Comparison of ENCODE assay signal across 40 cellular contexts in genomic region chr16:85058909-85059308, GRCh38. TPM values are rescaled to one million over a fixed set of nuclear protein-coding genes. Genes with fewer than 3 reads are reported as not detected.
"Had no signal": no experiment of that assay in that cellular context is flagged by ENCODE, and none has a peak within 500 bp of the region (broad histone marks: within the 10 kb centered on the region; RNA-seq: fewer than 3 reads in every experiment).

No MANE protein-coding gene starts in this region.

- H3K36me3 ChIP-seq: brain microvascular endothelial cell, colonic mucosa, esophagus squamous epithelium had no signal

- H3K9me3 Mint-ChIP-seq: activated CD4-positive, alpha-beta memory T cell treated with anti-CD3 and anti-CD28 coated beads for 36 hours; activated CD4-positive, alpha-beta T cell treated with anti-CD3 and anti-CD28 coated beads, Interleukin-2, amount 10 ng/mL, durations not matched to agents 24 days and 14 days; activated naive CD4-positive, alpha-beta T cell treated with anti-CD3 and anti-CD28 coated beads for 36 hours; activated naive CD4-positive, alpha-beta T cell treated with anti-CD3 and anti-CD28 coated beads, Interleukin-2, amount 50 U/mL, for 24 hours; activated naive CD8-positive, alpha-beta T cell treated with anti-CD3 and anti-CD28 coated beads, Interleukin-2, amount 10 ng/mL, durations not matched to agents 7 days and 5 days; activated T-helper 1 cell treated with anti-CD3 and anti-CD28 coated beads, Interleukin-12 subunit alpha, Interleukin-12 subunit beta, Interleukin-2, Interleukin-4 antibody, amounts not matched to agents 30 ng/mL and 10 ng/mL and 1 ng/mL, durations not matched to agents 14 hours and 24 hours and 36 hours; activated T-helper 2 cell treated with anti-CD3 and anti-CD28 coated beads, Interferon-gamma antibody, Interleukin-2, Interleukin-4, amounts not matched to agents 10 μg/mL and 5 μg/mL and 100 μg/mL, durations not matched to agents 14 hours and 24 hours and 36 hours had no signal

- FAIRE-seq: astrocyte, bronchial epithelial cell, endometrium, endothelial cell of umbilical vein had no signal

- DNase-seq: activated CD4-positive, alpha-beta memory T cell treated with anti-CD3 and anti-CD28 coated beads for 36 hours; activated CD4-positive, alpha-beta T cell treated with anti-CD3 and anti-CD28 coated beads for 36 hours; activated CD4-positive, alpha-beta T cell treated with anti-CD3 and anti-CD28 coated beads, Interleukin-2, amount 10 ng/mL, durations not matched to agents 24 days and 14 days; activated CD4-positive, CD25-positive, alpha-beta regulatory T cell; activated CD4-positive, CD25-positive, alpha-beta regulatory T cell treated with anti-CD3 and anti-CD28 coated beads, Interleukin-2, amount 50 U/mL, for 72 hours; activated CD8-positive, alpha-beta memory T cell treated with anti-CD3 and anti-CD28 coated beads, Interleukin-2, amount 10 ng/mL, durations not matched to agents 7 days and 5 days; activated CD8-positive, alpha-beta memory T cell treated with anti-CD3 and anti-CD28 coated beads, Interleukin-2, amount 50 U/mL, for 4 hours; activated CD8-positive, alpha-beta T cell treated with anti-CD3 and anti-CD28 coated beads, Interleukin-2, amount 10 ng/mL, durations not matched to agents 7 days and 5 days; activated effector memory CD4-positive, alpha-beta T cell treated with anti-CD3 and anti-CD28 coated beads, Interleukin-2, amount 50 U/mL, for 16 hours; activated naive CD4-positive, alpha-beta T cell treated with anti-CD3 and anti-CD28 coated beads for 36 hours; activated naive CD8-positive, alpha-beta T cell treated with anti-CD3 and anti-CD28 coated beads, Interleukin-2, amount 10 ng/mL, durations not matched to agents 7 days and 5 days; activated T-cell treated with anti-CD3 and anti-CD28 coated beads, Interleukin-2, amount 50 U/mL, for 1 hour; activated T-cell treated with anti-CD3 and anti-CD28 coated beads, Interleukin-2, amount 50 U/mL, for 48 hours; amniotic stem cell; anterior cingulate cortex; brain microvascular endothelial cell; central memory CD4-positive, alpha-beta T cell; cerebellar nuclear complex; colonic mucosa; effector CD8-positive, alpha-beta T cell; esophagus squamous epithelium; foreskin melanocyte; heart right ventricle; T-helper 2 cell had no signal

- H3K9me3 ChIP-seq: colonic mucosa, esophagus squamous epithelium, gastroesophageal sphincter, heart right ventricle had no signal

- H3K27me3 Mint-ChIP-seq: activated CD4-positive, alpha-beta memory T cell treated with anti-CD3 and anti-CD28 coated beads for 36 hours; activated CD4-positive, alpha-beta T cell treated with anti-CD3 and anti-CD28 coated beads for 36 hours; activated CD4-positive, alpha-beta T cell treated with anti-CD3 and anti-CD28 coated beads, Interleukin-2, amount 10 ng/mL, durations not matched to agents 24 days and 14 days; activated CD8-positive, alpha-beta memory T cell treated with anti-CD3 and anti-CD28 coated beads, Interleukin-2, amount 10 ng/mL, durations not matched to agents 7 days and 5 days; activated naive CD4-positive, alpha-beta T cell treated with anti-CD3 and anti-CD28 coated beads, Interleukin-2, amount 50 U/mL, for 24 hours; activated naive CD8-positive, alpha-beta T cell treated with anti-CD3 and anti-CD28 coated beads, Interleukin-2, amount 10 ng/mL, durations not matched to agents 7 days and 5 days had no signal

- H3K4me3 ChIP-seq: colonic mucosa, esophagus squamous epithelium, gastroesophageal sphincter, heart right ventricle had no signal

- H3K27ac Mint-ChIP-seq: activated CD4-positive, alpha-beta memory T cell treated with anti-CD3 and anti-CD28 coated beads for 36 hours; activated CD4-positive, alpha-beta T cell treated with anti-CD3 and anti-CD28 coated beads for 36 hours; activated CD4-positive, alpha-beta T cell treated with anti-CD3 and anti-CD28 coated beads, Interleukin-2, amount 10 ng/mL, durations not matched to agents 24 days and 14 days; activated CD8-positive, alpha-beta memory T cell treated with anti-CD3 and anti-CD28 coated beads, Interleukin-2, amount 10 ng/mL, durations not matched to agents 7 days and 5 days; activated CD8-positive, alpha-beta T cell treated with anti-CD3 and anti-CD28 coated beads, Interleukin-2, amount 10 ng/mL, durations not matched to agents 7 days and 5 days; activated naive CD4-positive, alpha-beta T cell treated with anti-CD3 and anti-CD28 coated beads for 36 hours; activated naive CD4-positive, alpha-beta T cell treated with anti-CD3 and anti-CD28 coated beads, Interleukin-2, amount 50 U/mL, for 24 hours; activated naive CD8-positive, alpha-beta T cell treated with anti-CD3 and anti-CD28 coated beads, Interleukin-2, amount 10 ng/mL, durations not matched to agents 7 days and 5 days; activated T-helper 1 cell treated with anti-CD3 and anti-CD28 coated beads, Interleukin-12 subunit alpha, Interleukin-12 subunit beta, Interleukin-2, Interleukin-4 antibody, amounts not matched to agents 30 ng/mL and 10 ng/mL and 1 ng/mL, durations not matched to agents 14 hours and 24 hours and 36 hours; activated T-helper 2 cell treated with anti-CD3 and anti-CD28 coated beads, Interferon-gamma antibody, Interleukin-2, Interleukin-4, amounts not matched to agents 10 μg/mL and 5 μg/mL and 100 μg/mL, durations not matched to agents 14 hours and 24 hours and 36 hours had no signal

- H3K4me3 Mint-ChIP-seq: activated CD4-positive, alpha-beta memory T cell treated with anti-CD3 and anti-CD28 coated beads for 36 hours; activated CD4-positive, alpha-beta T cell treated with anti-CD3 and anti-CD28 coated beads for 36 hours; activated CD4-positive, alpha-beta T cell treated with anti-CD3 and anti-CD28 coated beads, Interleukin-2, amount 10 ng/mL, durations not matched to agents 24 days and 14 days; activated CD8-positive, alpha-beta memory T cell treated with anti-CD3 and anti-CD28 coated beads, Interleukin-2, amount 10 ng/mL, durations not matched to agents 7 days and 5 days; activated CD8-positive, alpha-beta T cell treated with anti-CD3 and anti-CD28 coated beads, Interleukin-2, amount 10 ng/mL, durations not matched to agents 7 days and 5 days; activated naive CD4-positive, alpha-beta T cell treated with anti-CD3 and anti-CD28 coated beads for 36 hours; activated naive CD4-positive, alpha-beta T cell treated with anti-CD3 and anti-CD28 coated beads, Interleukin-2, amount 50 U/mL, for 24 hours; activated naive CD8-positive, alpha-beta T cell treated with anti-CD3 and anti-CD28 coated beads, Interleukin-2, amount 10 ng/mL, durations not matched to agents 7 days and 5 days; activated T-helper 1 cell treated with anti-CD3 and anti-CD28 coated beads, Interleukin-12 subunit alpha, Interleukin-12 subunit beta, Interleukin-2, Interleukin-4 antibody, amounts not matched to agents 30 ng/mL and 10 ng/mL and 1 ng/mL, durations not matched to agents 14 hours and 24 hours and 36 hours had no signal

- ATAC-seq: activated CD4-positive, alpha-beta T cell treated with anti-CD3 and anti-CD28 coated beads for 36 hours; activated CD8-positive, alpha-beta memory T cell treated with anti-CD3 and anti-CD28 coated beads, Interleukin-2, amount 10 ng/mL, durations not matched to agents 7 days and 5 days; activated CD8-positive, alpha-beta T cell treated with anti-CD3 and anti-CD28 coated beads, Interleukin-2, amount 10 ng/mL, durations not matched to agents 7 days and 5 days; gastroesophageal sphincter; heart right ventricle had no signal

- H3K27me3 ChIP-seq: brain microvascular endothelial cell, colonic mucosa, esophagus squamous epithelium, gastroesophageal sphincter, heart right ventricle had no signal

- H3K27ac ChIP-seq: brain microvascular endothelial cell, colonic mucosa, epithelial cell of prostate, esophagus squamous epithelium, gastroesophageal sphincter had no signal

- H3K36me3 Mint-ChIP-seq: activated CD8-positive, alpha-beta memory T cell treated with anti-CD3 and anti-CD28 coated beads, Interleukin-2, amount 10 ng/mL, durations not matched to agents 7 days and 5 days; activated naive CD4-positive, alpha-beta T cell treated with anti-CD3 and anti-CD28 coated beads, Interleukin-2, amount 50 U/mL, for 24 hours; activated naive CD8-positive, alpha-beta T cell treated with anti-CD3 and anti-CD28 coated beads, Interleukin-2, amount 10 ng/mL, durations not matched to agents 7 days and 5 days had no signal

RNA-seq across cellular contexts. Expression of gene CIBAR2, which starts 53.4 kb away (rescaled TPM):
- total RNA-seq: activated CD4-positive, alpha-beta memory T cell treated with anti-CD3 and anti-CD28 coated beads for 36 hours; activated CD4-positive, alpha-beta T cell treated with anti-CD3 and anti-CD28 coated beads for 36 hours; activated CD4-positive, alpha-beta T cell treated with anti-CD3 and anti-CD28 coated beads, Interleukin-2, amount 10 ng/mL, durations not matched to agents 24 days and 14 days; activated CD8-positive, alpha-beta memory T cell treated with anti-CD3 and anti-CD28 coated beads for 36 hours; activated CD8-positive, alpha-beta memory T cell treated with anti-CD3 and anti-CD28 coated beads, Interleukin-2, amount 10 ng/mL, durations not matched to agents 7 days and 5 days; activated CD8-positive, alpha-beta T cell treated with anti-CD3 and anti-CD28 coated beads, Interleukin-2, amount 10 ng/mL, durations not matched to agents 7 days and 5 days; activated naive CD4-positive, alpha-beta T cell treated with anti-CD3 and anti-CD28 coated beads for 36 hours; activated naive CD8-positive, alpha-beta T cell treated with anti-CD3 and anti-CD28 coated beads, Interleukin-2, amount 10 ng/mL, durations not matched to agents 7 days and 5 days; activated T-helper 1 cell treated with anti-CD3 and anti-CD28 coated beads, Interleukin-12 subunit alpha, Interleukin-12 subunit beta, Interleukin-2, Interleukin-4 antibody, amounts not matched to agents 30 ng/mL and 10 ng/mL and 1 ng/mL, durations not matched to agents 14 hours and 24 hours and 36 hours; activated T-helper 2 cell treated with anti-CD3 and anti-CD28 coated beads, Interferon-gamma antibody, Interleukin-2, Interleukin-4, amounts not matched to agents 10 μg/mL and 5 μg/mL and 100 μg/mL, durations not matched to agents 14 hours and 24 hours and 36 hours; astrocyte; bronchial epithelial cell; dermis microvascular lymphatic vessel endothelial cell; endothelial cell of umbilical vein; esophagus squamous epithelium; fibroblast of lung; fibroblast of villous mesenchyme; gastroesophageal sphincter; heart right ventricle; T-helper 1 cell treated with Interleukin-12 subunit alpha and Interleukin-12 subunit beta and Interleukin-4 antibody, amounts not matched to agents 30 ng/mL and 1 ng/mL, for 36 hours had no signal
- polyA plus RNA-seq: adipose tissue, esophagus, fibroblast of lung, heart right ventricle had no signal
